9 cellular contexts compared by ENCODE assay signal in the genomic region with DNA sequence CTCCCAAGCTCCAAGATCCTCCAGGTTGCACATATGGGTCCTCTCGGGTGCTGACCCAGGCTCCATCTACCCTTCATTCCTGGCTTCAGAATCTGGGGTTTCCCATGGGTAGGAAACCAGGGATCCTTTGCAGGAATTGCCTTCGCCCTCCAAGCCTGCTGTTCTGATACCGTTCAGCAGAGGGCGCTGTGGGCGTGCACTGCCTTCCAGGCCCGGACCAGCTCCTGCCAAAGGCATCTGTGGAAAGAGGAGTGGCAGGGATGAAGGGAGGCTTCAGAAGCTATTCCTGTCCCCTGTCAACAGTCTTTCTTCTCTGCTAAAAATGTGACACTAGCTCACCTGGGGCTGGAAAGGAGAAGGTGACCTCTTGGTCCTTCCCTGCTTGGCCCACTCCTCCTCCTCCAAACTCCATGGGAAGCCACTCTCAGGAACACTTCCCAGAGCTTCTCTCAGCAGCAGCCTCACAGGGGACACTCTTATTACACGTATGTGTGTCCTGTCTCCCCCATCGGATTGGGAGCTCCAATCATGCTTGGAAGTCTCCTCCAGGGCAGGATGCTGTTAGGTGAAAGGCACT.
DNase-seq lines count a peak whose midpoint lies in the region; ATAC-seq and TF ChIP-seq lines count a peak whose summit lies in the region.
"Had no signal": no experiment of that assay in that cellular context is flagged by ENCODE, and none has a peak within 500 bp of the region (broad histone marks: within the 10 kb centered on the region; RNA-seq: fewer than 3 reads in every experiment).

No MANE protein-coding gene starts in this region.

- WGBS in heart left ventricle, 4 donors = 12 to 18% (median 14%) methylated on average over 8 of the region's 8 CpGs

- H3K27ac Mint-ChIP-seq in activated T-cell treated with anti-CD3 and anti-CD28 coated beads, Interleukin-2, amount 50 U/mL, for 72 hours = no peak overlapping the region
- H3K27ac Mint-ChIP-seq: CD4-positive, CD25-positive, alpha-beta regulatory T cell had no signal

- no peaks in the 10 kb centered on the region for H3K9me3 ChIP-seq in heart left ventricle

- TF ChIP-seq CTCF in heart left ventricle (IDR thresholded peaks at IDR 0.05) = peak; percentile 62 to 81 (median 72)
- peak; percentile 91 for TF ChIP-seq CTCF in retinal pigment epithelial cell (conservative IDR thresholded peaks at IDR 0.05; ENCODE audit: low read depth, low read length)
- no peak for TF ChIP-seq CTCF in coronary artery (IDR thresholded peaks at IDR 0.05)

- H3K4me1 Mint-ChIP-seq in activated T-cell treated with anti-CD3 and anti-CD28 coated beads, Interleukin-2, amount 50 U/mL, for 72 hours (ENCODE audit: low read depth) = peaks cover 14% of the 10 kb centered on the region
- H3K4me1 Mint-ChIP-seq: CD4-positive, CD25-positive, alpha-beta regulatory T cell had no signal

- TF ChIP-seq POLR2A in heart left ventricle (IDR thresholded peaks at IDR 0.05) = no peak

- peaks cover 0 to 4% of the 10 kb centered on the region in 2 donors for H3K36me3 Mint-ChIP-seq in activated T-cell treated with anti-CD3 and anti-CD28 coated beads, Interleukin-2, amount 50 U/mL, for 72 hours (ENCODE audit: insufficient read depth in 2 of 2)
- H3K36me3 Mint-ChIP-seq: CD4-positive, CD25-positive, alpha-beta regulatory T cell had no signal

- peaks cover 68% of the 10 kb centered on the region for H3K27me3 Mint-ChIP-seq in activated T-cell treated with anti-CD3 and anti-CD28 coated beads, Interleukin-2, amount 50 U/mL, for 72 hours (ENCODE audit: low read depth)

- ATAC-seq in activated T-cell treated with anti-CD3 and anti-CD28 coated beads, Interleukin-2, amount 50 U/mL, for 72 hours (replicated peaks in 1 of 2) = no peak
- peak in 3 of 4 donors; percentile 27 to 40 (median 38) for ATAC-seq in heart left ventricle
- no peak for ATAC-seq in GM19455 (IDR thresholded peaks at IDR 0.05; ENCODE audit: unreplicated experiment)

- no peak overlapping the region for H3K4me3 Mint-ChIP-seq in activated T-cell treated with anti-CD3 and anti-CD28 coated beads, Interleukin-2, amount 50 U/mL, for 72 hours
- H3K4me3 Mint-ChIP-seq: CD4-positive, CD25-positive, alpha-beta regulatory T cell had no signal

- no peaks in the 10 kb centered on the region for H3K9me3 Mint-ChIP-seq in activated T-cell treated with anti-CD3 and anti-CD28 coated beads, Interleukin-2, amount 50 U/mL, for 72 hours

- H3K4me1 ChIP-seq in heart left ventricle = peaks cover 0 to 39% (median 13%) of the 10 kb centered on the region in 12 donors

- H3K27ac ChIP-seq in heart left ventricle (no peak overlapping the region), coronary artery (no peak overlapping the region)

- H3K4me3 ChIP-seq in heart left ventricle (no peak overlapping the region), retinal pigment epithelial cell (ENCODE audit: low read length) (no peak overlapping the region), coronary artery (no peak overlapping the region)

- intact Hi-C loops in heart left ventricle (cut with DNase I) = loop anchor here in 8 of 10 donors (2.0 to 10.0 kb wide), 7 partner anchors 97 to 147 kb away; no protein-coding TSS in a partner anchor

- H3K36me3 ChIP-seq in heart left ventricle = no peaks in the 10 kb centered on the region

- peaks cover 6 to 47% (median 18%) of the 10 kb centered on the region in 9 donors for H3K27me3 ChIP-seq in heart left ventricle

- DNase-seq in NCI-H524 (lab: John Stamatoyannopoulos, UW) (peak; percentile 18 to 59), NCI-H524 treated with DMSO at 0.1 percent for 48 hours (lab: John Stamatoyannopoulos, UW) (no peak), NCI-H1092 treated with DMSO at 0.1 percent for 48 hours (lab: John Stamatoyannopoulos, UW) (peak; percentile 40), heart left ventricle (peak; percentile 52 to 83 (median 65)), retinal pigment epithelial cell (ENCODE audit: low read depth) (no peak), coronary artery (ENCODE audit: low spot score) (no peak)
- peak; percentile 34 to 35 for DNase-seq in activated T-cell treated with anti-CD3 and anti-CD28 coated beads, Interleukin-2, amount 50 U/mL, for 72 hours

Comparison
In these comparisons a context has a peak if more than half of its experiments do, and no peak if none do; other contexts are left out.
1. DNase-seq: peak in NCI-H524 (2 of 2), NCI-H1092 treated with DMSO at 0.1 percent for 48 hours (single experiment), activated T-cell treated with anti-CD3 and anti-CD28 coated beads, Interleukin-2, amount 50 U/mL, for 72 hours (2 of 2) and heart left ventricle (5 of 5); none in NCI-H524 treated with DMSO at 0.1 percent for 48 hours (single experiment), retinal pigment epithelial cell (single experiment) and coronary artery (single experiment).
2. ATAC-seq: peak in heart left ventricle (3 of 4); none in activated T-cell treated with anti-CD3 and anti-CD28 coated beads, Interleukin-2, amount 50 U/mL, for 72 hours (0 of 2) and GM19455 (single experiment).